1 cellular context compared by ENCODE assay signal in the genomic region with DNA sequence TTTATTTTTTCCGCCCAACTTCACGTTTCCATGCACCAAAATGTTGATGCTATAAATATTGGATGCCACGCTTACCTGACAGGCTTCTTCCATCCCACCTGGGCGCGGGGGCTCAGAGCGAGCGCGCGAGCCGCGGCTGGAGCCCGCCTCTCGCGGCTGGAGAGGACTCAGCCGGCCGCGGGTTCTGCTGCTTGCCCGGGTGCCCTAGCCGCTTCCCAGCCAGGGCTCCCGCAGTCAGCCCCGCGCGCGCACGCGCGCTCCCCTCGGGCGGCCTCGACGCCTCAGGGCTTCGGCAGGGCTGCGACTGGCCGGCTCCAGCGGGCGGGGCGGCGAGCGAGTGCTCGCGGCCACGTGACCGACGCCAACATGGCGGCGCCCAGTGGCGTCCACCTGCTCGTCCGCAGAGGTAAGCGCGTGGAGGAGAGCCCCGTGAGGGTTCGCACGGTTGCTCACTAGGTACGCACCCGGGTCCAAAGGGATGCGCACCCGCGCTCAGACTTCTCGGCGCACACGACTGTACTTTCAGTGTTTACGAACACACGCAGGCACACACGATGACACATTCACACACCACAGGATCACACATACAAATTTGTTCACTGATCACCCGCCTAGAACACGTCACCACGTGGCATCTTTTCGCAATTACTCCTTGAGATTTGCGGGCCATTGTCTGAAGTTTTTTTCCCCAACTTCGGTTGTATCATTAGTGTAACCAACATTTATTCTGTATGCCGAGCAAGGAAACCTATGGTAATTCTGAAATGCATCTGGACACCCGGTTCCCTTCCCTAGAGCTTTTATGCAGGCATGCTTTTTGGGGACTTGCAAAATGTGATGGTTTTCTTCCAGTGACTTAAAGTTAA.
TF ChIP-seq lines count a peak whose summit lies in the region.

Gene METAP1D, plus strand, starts transcription at position 350 of the 866 bp plus-strand sequence. Its CDS starts 17 bp downstream, at position 367.

TF ChIP-seq in WTC11, 78 proteins besides CTCF, POLR2A, EP300 and RAD21 (continued from another document and continues in another):
- TF ChIP-seq, protein P1, sequence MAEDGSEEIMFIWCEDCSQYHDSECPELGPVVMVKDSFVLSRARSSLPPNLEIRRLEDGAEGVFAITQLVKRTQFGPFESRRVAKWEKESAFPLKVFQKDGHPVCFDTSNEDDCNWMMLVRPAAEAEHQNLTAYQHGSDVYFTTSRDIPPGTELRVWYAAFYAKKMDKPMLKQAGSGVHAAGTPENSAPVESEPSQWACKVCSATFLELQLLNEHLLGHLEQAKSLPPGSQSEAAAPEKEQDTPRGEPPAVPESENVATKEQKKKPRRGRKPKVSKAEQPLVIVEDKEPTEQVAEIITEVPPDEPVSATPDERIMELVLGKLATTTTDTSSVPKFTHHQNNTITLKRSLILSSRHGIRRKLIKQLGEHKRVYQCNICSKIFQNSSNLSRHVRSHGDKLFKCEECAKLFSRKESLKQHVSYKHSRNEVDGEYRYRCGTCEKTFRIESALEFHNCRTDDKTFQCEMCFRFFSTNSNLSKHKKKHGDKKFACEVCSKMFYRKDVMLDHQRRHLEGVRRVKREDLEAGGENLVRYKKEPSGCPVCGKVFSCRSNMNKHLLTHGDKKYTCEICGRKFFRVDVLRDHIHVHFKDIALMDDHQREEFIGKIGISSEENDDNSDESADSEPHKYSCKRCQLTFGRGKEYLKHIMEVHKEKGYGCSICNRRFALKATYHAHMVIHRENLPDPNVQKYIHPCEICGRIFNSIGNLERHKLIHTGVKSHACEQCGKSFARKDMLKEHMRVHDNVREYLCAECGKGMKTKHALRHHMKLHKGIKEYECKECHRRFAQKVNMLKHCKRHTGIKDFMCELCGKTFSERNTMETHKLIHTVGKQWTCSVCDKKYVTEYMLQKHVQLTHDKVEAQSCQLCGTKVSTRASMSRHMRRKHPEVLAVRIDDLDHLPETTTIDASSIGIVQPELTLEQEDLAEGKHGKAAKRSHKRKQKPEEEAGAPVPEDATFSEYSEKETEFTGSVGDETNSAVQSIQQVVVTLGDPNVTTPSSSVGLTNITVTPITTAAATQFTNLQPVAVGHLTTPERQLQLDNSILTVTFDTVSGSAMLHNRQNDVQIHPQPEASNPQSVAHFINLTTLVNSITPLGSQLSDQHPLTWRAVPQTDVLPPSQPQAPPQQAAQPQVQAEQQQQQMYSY (CRISPR knock-in tag; IDR thresholded peaks at IDR 0.05) = peak; percentile 52; the same call in 1 of the 2 replicates
- TF ChIP-seq NFE2L1 (CRISPR knock-in tag; IDR thresholded peaks at IDR 0.05) (peak; percentile 54; the same call in 1 of the 2 replicates), ESRRA (CRISPR knock-in tag; IDR thresholded peaks at IDR 0.05; ENCODE audit: borderline replicate concordance) (0 out of 2 replicates have a peak, but pooled peaks have one; percentile 45), NR3C1 (CRISPR knock-in tag; conservative IDR thresholded peaks at IDR 0.05; ENCODE audit: low read depth) (no peak), ZMAT4 (CRISPR knock-in tag; IDR thresholded peaks at IDR 0.05) (peak; percentile 12; the same call in 1 of the 2 replicates), TP53 (CRISPR knock-in tag; IDR thresholded peaks at IDR 0.05) (no peak), SP1 (CRISPR knock-in tag; conservative IDR thresholded peaks at IDR 0.05) (peak; percentile 75), GABPB1 (CRISPR knock-in tag; IDR thresholded peaks at IDR 0.05) (no peak), KAT7 (CRISPR knock-in tag; IDR thresholded peaks at IDR 0.05; ENCODE audit: borderline replicate concordance) (no peak), E2F5 (CRISPR knock-in tag; IDR thresholded peaks at IDR 0.05) (peak; percentile 88; the same call in 1 of the 2 replicates), JAZF1 (CRISPR knock-in tag; IDR thresholded peaks at IDR 0.05) (no peak), NR2C2 (CRISPR knock-in tag; IDR thresholded peaks at IDR 0.05) (no peak; the same call in 1 of the 2 replicates), USF2 (CRISPR knock-in tag; IDR thresholded peaks at IDR 0.05) (peak; percentile 99), ZNF317 (CRISPR knock-in tag; IDR thresholded peaks at IDR 0.05; ENCODE audit: borderline replicate concordance, low read depth) (no peak; the same call in 1 of the 2 replicates), FOXK1 (CRISPR knock-in tag; IDR thresholded peaks at IDR 0.05) (peak; percentile 95), NFATC4 (CRISPR knock-in tag; IDR thresholded peaks at IDR 0.05) (peak; percentile 47; the same call in 1 of the 2 replicates), OVOL2 (CRISPR knock-in tag; IDR thresholded peaks at IDR 0.05; ENCODE audit: borderline replicate concordance) (no peak), RELA (CRISPR knock-in tag; IDR thresholded peaks at IDR 0.05; ENCODE audit: borderline replicate concordance) (peak; percentile 25; the same call in 1 of the 2 replicates), ZNF416 (CRISPR knock-in tag; IDR thresholded peaks at IDR 0.05) (0 out of 2 replicates have a peak, but pooled peaks have one; percentile 31), ZNF232 (CRISPR knock-in tag; IDR thresholded peaks at IDR 0.05) (peak; percentile 92), IRF2 (CRISPR knock-in tag; IDR thresholded peaks at IDR 0.05; ENCODE audit: borderline replicate concordance, low read depth) (no peak), NR1H2 (CRISPR knock-in tag; IDR thresholded peaks at IDR 0.05) (no peak), ZBTB21 (CRISPR knock-in tag; IDR thresholded peaks at IDR 0.05; ENCODE audit: borderline replicate concordance) (no peak), FOXJ3 (CRISPR knock-in tag; IDR thresholded peaks at IDR 0.05; ENCODE audit: borderline replicate concordance) (no peak), CREM (CRISPR knock-in tag; IDR thresholded peaks at IDR 0.05) (peak; percentile 65), ZBTB43 (CRISPR knock-in tag; IDR thresholded peaks at IDR 0.05) (peak; percentile 23; the same call in 1 of the 2 replicates), ZNF219 (CRISPR knock-in tag; IDR thresholded peaks at IDR 0.05; ENCODE audit: borderline replicate concordance) (no peak), JUN (CRISPR knock-in tag; IDR thresholded peaks at IDR 0.05) (no peak; the same call in 1 of the 2 replicates)
- TF ChIP-seq, protein P2, sequence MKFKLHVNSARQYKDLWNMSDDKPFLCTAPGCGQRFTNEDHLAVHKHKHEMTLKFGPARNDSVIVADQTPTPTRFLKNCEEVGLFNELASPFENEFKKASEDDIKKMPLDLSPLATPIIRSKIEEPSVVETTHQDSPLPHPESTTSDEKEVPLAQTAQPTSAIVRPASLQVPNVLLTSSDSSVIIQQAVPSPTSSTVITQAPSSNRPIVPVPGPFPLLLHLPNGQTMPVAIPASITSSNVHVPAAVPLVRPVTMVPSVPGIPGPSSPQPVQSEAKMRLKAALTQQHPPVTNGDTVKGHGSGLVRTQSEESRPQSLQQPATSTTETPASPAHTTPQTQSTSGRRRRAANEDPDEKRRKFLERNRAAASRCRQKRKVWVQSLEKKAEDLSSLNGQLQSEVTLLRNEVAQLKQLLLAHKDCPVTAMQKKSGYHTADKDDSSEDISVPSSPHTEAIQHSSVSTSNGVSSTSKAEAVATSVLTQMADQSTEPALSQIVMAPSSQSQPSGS (CRISPR knock-in tag; IDR thresholded peaks at IDR 0.05; ENCODE audit: borderline replicate concordance, low read depth) = no peak
- TF ChIP-seq, protein P3, sequence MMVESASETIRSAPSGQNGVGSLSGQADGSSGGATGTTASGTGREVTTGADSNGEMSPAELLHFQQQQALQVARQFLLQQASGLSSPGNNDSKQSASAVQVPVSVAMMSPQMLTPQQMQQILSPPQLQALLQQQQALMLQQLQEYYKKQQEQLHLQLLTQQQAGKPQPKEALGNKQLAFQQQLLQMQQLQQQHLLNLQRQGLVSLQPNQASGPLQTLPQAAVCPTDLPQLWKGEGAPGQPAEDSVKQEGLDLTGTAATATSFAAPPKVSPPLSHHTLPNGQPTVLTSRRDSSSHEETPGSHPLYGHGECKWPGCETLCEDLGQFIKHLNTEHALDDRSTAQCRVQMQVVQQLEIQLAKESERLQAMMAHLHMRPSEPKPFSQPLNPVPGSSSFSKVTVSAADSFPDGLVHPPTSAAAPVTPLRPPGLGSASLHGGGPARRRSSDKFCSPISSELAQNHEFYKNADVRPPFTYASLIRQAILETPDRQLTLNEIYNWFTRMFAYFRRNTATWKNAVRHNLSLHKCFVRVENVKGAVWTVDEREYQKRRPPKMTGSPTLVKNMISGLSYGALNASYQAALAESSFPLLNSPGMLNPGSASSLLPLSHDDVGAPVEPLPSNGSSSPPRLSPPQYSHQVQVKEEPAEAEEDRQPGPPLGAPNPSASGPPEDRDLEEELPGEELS (CRISPR knock-in tag; IDR thresholded peaks at IDR 0.05) = peak; percentile 96; the same call in 1 of the 2 replicates
- TF ChIP-seq, protein P4, sequence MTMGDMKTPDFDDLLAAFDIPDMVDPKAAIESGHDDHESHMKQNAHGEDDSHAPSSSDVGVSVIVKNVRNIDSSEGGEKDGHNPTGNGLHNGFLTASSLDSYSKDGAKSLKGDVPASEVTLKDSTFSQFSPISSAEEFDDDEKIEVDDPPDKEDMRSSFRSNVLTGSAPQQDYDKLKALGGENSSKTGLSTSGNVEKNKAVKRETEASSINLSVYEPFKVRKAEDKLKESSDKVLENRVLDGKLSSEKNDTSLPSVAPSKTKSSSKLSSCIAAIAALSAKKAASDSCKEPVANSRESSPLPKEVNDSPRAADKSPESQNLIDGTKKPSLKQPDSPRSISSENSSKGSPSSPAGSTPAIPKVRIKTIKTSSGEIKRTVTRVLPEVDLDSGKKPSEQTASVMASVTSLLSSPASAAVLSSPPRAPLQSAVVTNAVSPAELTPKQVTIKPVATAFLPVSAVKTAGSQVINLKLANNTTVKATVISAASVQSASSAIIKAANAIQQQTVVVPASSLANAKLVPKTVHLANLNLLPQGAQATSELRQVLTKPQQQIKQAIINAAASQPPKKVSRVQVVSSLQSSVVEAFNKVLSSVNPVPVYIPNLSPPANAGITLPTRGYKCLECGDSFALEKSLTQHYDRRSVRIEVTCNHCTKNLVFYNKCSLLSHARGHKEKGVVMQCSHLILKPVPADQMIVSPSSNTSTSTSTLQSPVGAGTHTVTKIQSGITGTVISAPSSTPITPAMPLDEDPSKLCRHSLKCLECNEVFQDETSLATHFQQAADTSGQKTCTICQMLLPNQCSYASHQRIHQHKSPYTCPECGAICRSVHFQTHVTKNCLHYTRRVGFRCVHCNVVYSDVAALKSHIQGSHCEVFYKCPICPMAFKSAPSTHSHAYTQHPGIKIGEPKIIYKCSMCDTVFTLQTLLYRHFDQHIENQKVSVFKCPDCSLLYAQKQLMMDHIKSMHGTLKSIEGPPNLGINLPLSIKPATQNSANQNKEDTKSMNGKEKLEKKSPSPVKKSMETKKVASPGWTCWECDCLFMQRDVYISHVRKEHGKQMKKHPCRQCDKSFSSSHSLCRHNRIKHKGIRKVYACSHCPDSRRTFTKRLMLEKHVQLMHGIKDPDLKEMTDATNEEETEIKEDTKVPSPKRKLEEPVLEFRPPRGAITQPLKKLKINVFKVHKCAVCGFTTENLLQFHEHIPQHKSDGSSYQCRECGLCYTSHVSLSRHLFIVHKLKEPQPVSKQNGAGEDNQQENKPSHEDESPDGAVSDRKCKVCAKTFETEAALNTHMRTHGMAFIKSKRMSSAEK (CRISPR knock-in tag; IDR thresholded peaks at IDR 0.05; ENCODE audit: borderline replicate concordance) = 0 out of 2 replicates have a peak, but pooled peaks have one; percentile 20
- TF ChIP-seq, protein P5, sequence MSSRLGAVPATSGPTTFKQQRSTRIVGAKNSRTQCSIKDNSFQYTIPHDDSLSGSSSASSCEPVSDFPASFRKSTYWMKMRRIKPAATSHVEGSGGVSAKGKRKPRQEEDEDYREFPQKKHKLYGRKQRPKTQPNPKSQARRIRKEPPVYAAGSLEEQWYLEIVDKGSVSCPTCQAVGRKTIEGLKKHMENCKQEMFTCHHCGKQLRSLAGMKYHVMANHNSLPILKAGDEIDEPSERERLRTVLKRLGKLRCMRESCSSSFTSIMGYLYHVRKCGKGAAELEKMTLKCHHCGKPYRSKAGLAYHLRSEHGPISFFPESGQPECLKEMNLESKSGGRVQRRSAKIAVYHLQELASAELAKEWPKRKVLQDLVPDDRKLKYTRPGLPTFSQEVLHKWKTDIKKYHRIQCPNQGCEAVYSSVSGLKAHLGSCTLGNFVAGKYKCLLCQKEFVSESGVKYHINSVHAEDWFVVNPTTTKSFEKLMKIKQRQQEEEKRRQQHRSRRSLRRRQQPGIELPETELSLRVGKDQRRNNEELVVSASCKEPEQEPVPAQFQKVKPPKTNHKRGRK (CRISPR knock-in tag; IDR thresholded peaks at IDR 0.05; ENCODE audit: borderline replicate concordance) = no peak
- TF ChIP-seq, protein P6, sequence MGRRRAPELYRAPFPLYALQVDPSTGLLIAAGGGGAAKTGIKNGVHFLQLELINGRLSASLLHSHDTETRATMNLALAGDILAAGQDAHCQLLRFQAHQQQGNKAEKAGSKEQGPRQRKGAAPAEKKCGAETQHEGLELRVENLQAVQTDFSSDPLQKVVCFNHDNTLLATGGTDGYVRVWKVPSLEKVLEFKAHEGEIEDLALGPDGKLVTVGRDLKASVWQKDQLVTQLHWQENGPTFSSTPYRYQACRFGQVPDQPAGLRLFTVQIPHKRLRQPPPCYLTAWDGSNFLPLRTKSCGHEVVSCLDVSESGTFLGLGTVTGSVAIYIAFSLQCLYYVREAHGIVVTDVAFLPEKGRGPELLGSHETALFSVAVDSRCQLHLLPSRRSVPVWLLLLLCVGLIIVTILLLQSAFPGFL (CRISPR knock-in tag; IDR thresholded peaks at IDR 0.05; ENCODE audit: borderline replicate concordance) = no peak
- TF ChIP-seq, protein P7, sequence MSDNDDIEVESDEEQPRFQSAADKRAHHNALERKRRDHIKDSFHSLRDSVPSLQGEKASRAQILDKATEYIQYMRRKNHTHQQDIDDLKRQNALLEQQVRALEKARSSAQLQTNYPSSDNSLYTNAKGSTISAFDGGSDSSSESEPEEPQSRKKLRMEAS (CRISPR knock-in tag; IDR thresholded peaks at IDR 0.05) = peak; percentile 99
